Comparison of ENCODE assay signal across 1 cellular context in the genomic region with DNA sequence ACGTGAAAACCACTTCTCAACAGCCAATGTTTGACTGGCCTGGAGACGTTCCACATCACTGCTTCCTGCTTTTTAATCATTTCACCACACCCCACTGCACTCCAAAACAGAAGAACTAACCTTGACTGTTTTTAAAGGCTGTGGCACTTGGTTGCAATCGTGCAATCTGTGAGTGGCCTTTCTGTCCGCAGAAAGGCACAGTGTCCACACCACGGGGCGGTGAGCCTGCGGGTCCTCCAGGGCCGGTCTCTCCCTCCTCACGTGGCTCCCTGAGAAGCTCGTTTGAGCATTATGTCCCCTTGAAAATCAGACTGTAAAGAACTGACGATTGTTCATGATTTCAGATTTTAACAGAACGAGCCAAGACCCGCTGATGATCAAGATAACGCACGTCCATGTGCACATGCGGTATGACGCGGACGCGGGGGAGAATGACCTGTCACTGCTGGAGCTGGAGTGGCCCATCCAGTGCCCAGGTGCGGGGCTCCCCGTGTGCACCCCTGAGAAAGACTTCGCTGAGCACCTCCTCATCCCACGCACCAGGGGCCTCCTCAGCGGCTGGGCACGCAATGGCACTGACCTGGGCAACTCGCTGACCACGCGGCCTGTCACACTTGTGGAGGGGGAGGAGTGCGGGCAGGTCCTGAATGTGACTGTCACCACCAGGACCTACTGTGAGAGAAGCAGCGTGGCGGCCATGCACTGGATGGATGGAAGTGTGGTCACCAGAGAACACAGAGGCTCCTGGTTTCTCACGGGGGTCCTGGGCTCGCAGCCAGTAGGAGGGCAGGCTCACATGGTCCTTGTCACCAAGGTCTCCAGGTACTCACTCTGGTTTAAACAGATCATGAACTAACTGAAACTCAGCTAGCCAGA.
A peak's percentile ranks its signal among the peaks of the same experiment; 100 is the strongest.
TF ChIP-seq lines count a peak whose summit lies in the region.

No MANE protein-coding gene starts in this region.

TF ChIP-seq in HepG2, 621 proteins besides CTCF, POLR2A, EP300 and RAD21:
- TF ChIP-seq TFDP1 (CRISPR knock-in tag; IDR thresholded peaks at IDR 0.05; ENCODE audit: borderline replicate concordance) (no peak), AGO2 (optimal IDR thresholded peaks at IDR 0.05; ENCODE audit: low read depth, low read length) (peak; percentile 56), HOXA7 (CRISPR knock-in tag; IDR thresholded peaks at IDR 0.05) (no peak), CENPT (CRISPR knock-in tag; IDR thresholded peaks at IDR 0.05; ENCODE audit: low read depth) (no peak), SMARCC2 (IDR thresholded peaks at IDR 0.05) (no peak)
- TF ChIP-seq, protein P1, sequence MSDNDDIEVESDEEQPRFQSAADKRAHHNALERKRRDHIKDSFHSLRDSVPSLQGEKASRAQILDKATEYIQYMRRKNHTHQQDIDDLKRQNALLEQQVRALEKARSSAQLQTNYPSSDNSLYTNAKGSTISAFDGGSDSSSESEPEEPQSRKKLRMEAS (IDR thresholded peaks at IDR 0.05) = no peak
